ENCODE assay signal across 22 cellular contexts in genomic region chr11:71081704-71082230, GRCh38.
"Had no signal": no experiment of that assay in that cellular context is flagged by ENCODE, and none has a peak within 500 bp of the region (broad histone marks: within the 10 kb centered on the region; RNA-seq: fewer than 3 reads in every experiment).

No MANE protein-coding gene starts in this region.

- ATAC-seq: effector memory CD8-positive, alpha-beta T cell; esophagus mucosa; gastrocnemius medialis; left cardiac atrium; left lung; left ventricle myocardium superior had no signal

- H3K27me3 ChIP-seq: colonic mucosa, left lung had no signal

- H3K27ac ChIP-seq: colonic mucosa, epithelial cell of prostate, esophagus squamous epithelium, gastrocnemius medialis, heart right ventricle, left lung, lower lobe of right lung had no signal

- H3K36me3 ChIP-seq: colonic mucosa, esophagus squamous epithelium, gastrocnemius medialis, heart right ventricle, left lung, lower lobe of right lung had no signal

- H3K9me3 ChIP-seq: colonic mucosa, esophagus squamous epithelium, gastrocnemius medialis, left lung, lower lobe of right lung had no signal

- H3K4me3 ChIP-seq: colonic mucosa, esophagus squamous epithelium, gastrocnemius medialis, heart right ventricle, left lung, lower lobe of right lung had no signal

- H3K4me1 ChIP-seq: colonic mucosa, esophagus squamous epithelium, gastrocnemius medialis, left lung, lower lobe of right lung had no signal

- DNase-seq: colonic mucosa; cortex of kidney; effector CD8-positive, alpha-beta T cell; effector memory CD8-positive, alpha-beta T cell; endodermal cell; erythroblast; esophagus squamous epithelium; foreskin fibroblast; foreskin melanocyte; gastrocnemius medialis; glutamatergic neuron; head of caudate nucleus; heart right ventricle; hippocampal formation; left cardiac atrium; left lung; left ventricle myocardium superior; lower lobe of right lung; mesenchymal stem cell; midbrain had no signal
